In the genomic region with DNA sequence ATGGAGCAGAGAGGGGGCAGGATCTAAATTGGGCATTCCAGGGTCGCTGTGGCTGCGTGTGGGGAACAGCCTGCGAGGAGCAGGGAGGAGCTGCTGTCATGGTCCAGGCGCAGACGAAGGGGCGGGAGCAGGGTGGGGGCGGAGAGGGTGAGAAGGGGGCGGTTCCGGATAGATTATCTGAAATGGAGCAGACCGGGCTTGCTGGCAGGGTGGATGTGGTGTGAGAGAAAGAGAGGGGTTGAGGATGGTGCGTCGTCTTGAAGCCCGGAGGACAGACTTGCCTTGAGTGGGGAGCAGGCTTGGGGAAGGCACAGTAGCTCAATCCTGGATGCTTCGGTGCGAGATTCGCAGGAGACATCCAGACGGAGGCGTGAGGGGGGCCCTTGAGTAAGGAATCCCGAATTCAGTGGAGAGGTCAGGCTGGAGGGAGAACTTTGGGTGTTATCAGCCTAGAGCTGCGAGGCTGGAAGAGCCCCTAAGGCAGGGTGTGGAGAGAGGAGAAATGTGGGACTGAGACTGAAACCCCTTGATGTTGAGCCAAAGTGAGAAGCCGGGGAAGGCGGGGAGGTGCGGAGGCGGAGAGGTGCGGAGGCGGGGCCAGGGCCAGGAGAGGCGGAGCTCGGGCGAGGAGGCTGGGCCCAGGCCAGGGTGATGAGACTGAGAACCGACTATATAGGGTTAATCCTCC, we compare ENCODE assay signal across 1 cellular context.
TF ChIP-seq lines count a peak whose summit lies in the region.

No MANE protein-coding gene starts in this region.

TF ChIP-seq in HEK293, 187 proteins besides CTCF, POLR2A, EP300 and RAD21 (continued from another document):
- no peak for TF ChIP-seq ZNF561 (tag by site-specific recombination; IDR thresholded peaks at IDR 0.05; ENCODE audit: borderline replicate concordance)
- no peak for TF ChIP-seq BCL11B (tag by site-specific recombination; IDR thresholded peaks at IDR 0.05; ENCODE audit: low read depth)
- no peak for TF ChIP-seq BCL11A (tag by site-specific recombination; IDR thresholded peaks at IDR 0.05; ENCODE audit: low read depth)
- TF ChIP-seq ZNF513 (tag by site-specific recombination; IDR thresholded peaks at IDR 0.05) = no peak
- 0 out of 2 replicates have a peak, but pooled peaks have one; percentile 15 for TF ChIP-seq KLF9 (tag by site-specific recombination; IDR thresholded peaks at IDR 0.05; ENCODE audit: low read depth)
- TF ChIP-seq EGR2 (tag by site-specific recombination; IDR thresholded peaks at IDR 0.05; ENCODE audit: low read depth) = peak; percentile 69
- TF ChIP-seq ZSCAN23 (tag by site-specific recombination; IDR thresholded peaks at IDR 0.05) = no peak
- no peak for TF ChIP-seq ZNF48 (tag by site-specific recombination; IDR thresholded peaks at IDR 0.05)
- TF ChIP-seq, protein P1, sequence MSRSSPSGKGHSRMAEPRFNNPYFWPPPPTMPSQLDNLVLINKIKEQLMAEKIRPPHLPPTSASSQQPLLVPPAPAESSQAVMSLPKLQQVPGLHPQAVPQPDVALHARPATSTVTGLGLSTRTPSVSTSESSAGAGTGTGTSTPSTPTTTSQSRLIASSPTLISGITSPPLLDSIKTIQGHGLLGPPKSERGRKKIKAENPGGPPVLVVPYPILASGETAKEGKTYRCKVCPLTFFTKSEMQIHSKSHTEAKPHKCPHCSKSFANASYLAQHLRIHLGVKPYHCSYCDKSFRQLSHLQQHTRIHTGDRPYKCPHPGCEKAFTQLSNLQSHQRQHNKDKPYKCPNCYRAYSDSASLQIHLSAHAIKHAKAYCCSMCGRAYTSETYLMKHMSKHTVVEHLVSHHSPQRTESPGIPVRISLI (tag by site-specific recombination; IDR thresholded peaks at IDR 0.05) = no peak
